20 cellular contexts compared by ENCODE assay signal in genomic region chr9:82939451-82939850, GRCh38.
A peak's percentile ranks its signal among the peaks of the same experiment; 100 is the strongest.
DNase-seq lines count a peak whose midpoint lies in the region; ATAC-seq and TF ChIP-seq lines count a peak whose summit lies in the region.
"Had no signal": no experiment of that assay in that cellular context is flagged by ENCODE, and none has a peak within 500 bp of the region (broad histone marks: within the 10 kb centered on the region; RNA-seq: fewer than 3 reads in every experiment).

No MANE protein-coding gene starts in this region.

- no peaks in the 10 kb centered on the region for H3K36me3 ChIP-seq in body of pancreas (replicated peaks in 1 of 2; ENCODE audit: insufficient read depth in 1 of 2, low read depth in 2 of 2)
- no peaks in the 10 kb centered on the region for H3K36me3 ChIP-seq in mucosa of descending colon (ENCODE audit: low read depth)
- H3K36me3 ChIP-seq in neuronal stem cell (replicated peaks in 1 of 2; ENCODE audit: control insufficient read depth in 2 of 2, insufficient read depth in 2 of 2, low read length in 2 of 2), result no peaks in the 10 kb centered on the region
- H3K36me3 ChIP-seq in psoas muscle (ENCODE audit: insufficient read depth in 1 of 2, low read depth in 1 of 2), result no peaks in the 10 kb centered on the region

- TF ChIP-seq CTCF in body of pancreas (IDR thresholded peaks at IDR 0.05), result no peak
- no peak for TF ChIP-seq CTCF in mucosa of descending colon (IDR thresholded peaks at IDR 0.05)
- TF ChIP-seq CTCF in psoas muscle (IDR thresholded peaks at IDR 0.05), result no peak

- no peak overlapping the region for H2AK5ac ChIP-seq in neuronal stem cell (ENCODE audit: low read depth, low read length)

- intact Hi-C loops in body of pancreas (cut with DNase I), result no loop called here
- intact Hi-C loops in mucosa of descending colon (cut with DNase I, micrococcal nuclease), result no loop called here
- intact Hi-C loops in psoas muscle (cut with DNase I), result no loop called here

- H3K18ac ChIP-seq in neuronal stem cell (ENCODE audit: low read length), result no peak overlapping the region

- TF ChIP-seq POLR2A in body of pancreas (IDR thresholded peaks at IDR 0.05), result no peak

- H3K4me1 ChIP-seq in body of pancreas (peaks cover 12% of the 10 kb centered on the region), mucosa of descending colon (ENCODE audit: low read depth) (no peaks in the 10 kb centered on the region), neuronal stem cell (ENCODE audit: control insufficient read depth in 2 of 2, insufficient read depth in 1 of 2, low read depth in 1 of 2, low read length in 2 of 2) (peaks cover 0 to 3% of the 10 kb centered on the region in 2 donors), psoas muscle (no peaks in the 10 kb centered on the region)

- no peak overlapping the region for H3K4ac ChIP-seq in neuronal stem cell (ENCODE audit: low read length)

- no peak overlapping the region for H3K4me3 ChIP-seq in body of pancreas
- no peak overlapping the region for H3K4me3 ChIP-seq in mucosa of descending colon
- no peak overlapping the region for H3K4me3 ChIP-seq in neuronal stem cell (ENCODE audit: low read length in 2 of 2)
- H3K4me3 ChIP-seq in psoas muscle, result no peak overlapping the region

- H3K9ac ChIP-seq in neuronal stem cell (ENCODE audit: low read depth, low read length, poor library complexity), result no peak overlapping the region

- H2BK5ac ChIP-seq in neuronal stem cell (ENCODE audit: low read length), result no peak overlapping the region

- H3K79me1 ChIP-seq in neuronal stem cell (ENCODE audit: low read depth, low read length), result no peaks in the 10 kb centered on the region

- H2BK120ac ChIP-seq in neuronal stem cell (ENCODE audit: low read depth, low read length), result no peak overlapping the region

- H3K9me3 ChIP-seq in body of pancreas, result no peaks in the 10 kb centered on the region
- no peaks in the 10 kb centered on the region for H3K9me3 ChIP-seq in mucosa of descending colon
- H3K9me3 ChIP-seq in neuronal stem cell (replicated peaks in 1 of 2; ENCODE audit: control insufficient read depth in 2 of 2, insufficient read depth in 1 of 2, low read depth in 1 of 2, low read length in 2 of 2), result no peaks in the 10 kb centered on the region
- H3K9me3 ChIP-seq in psoas muscle, result no peaks in the 10 kb centered on the region

- H3K23ac ChIP-seq in neuronal stem cell (ENCODE audit: low read depth, low read length, poor library complexity), result no peak overlapping the region

- H3K27ac ChIP-seq in body of pancreas, result no peak overlapping the region
- no peak overlapping the region for H3K27ac ChIP-seq in neuronal stem cell (replicated peaks; ENCODE audit: low read length)
- H3K27ac ChIP-seq in psoas muscle, result no peak overlapping the region

- no peak overlapping the region for H2BK15ac ChIP-seq in neuronal stem cell (ENCODE audit: low read length)

- ATAC-seq in body of pancreas (peak; percentile 86), mucosa of descending colon (peak; percentile 66), psoas muscle (no peak)
- ATAC-seq: naive thymus-derived CD4-positive, alpha-beta T cell; T-cell; WTC11 had no signal

- H2BK12ac ChIP-seq in neuronal stem cell (ENCODE audit: low read length), result no peak overlapping the region

- H3K14ac ChIP-seq in neuronal stem cell (ENCODE audit: low read length), result no peak overlapping the region

- WGBS in body of pancreas, 2 donors, result 17 to 34% methylated on average over 2 of the region's 2 CpGs
- WGBS in neuronal stem cell (ENCODE audit: extremely low coverage in 2 of 2, insufficient read length in 2 of 2, insufficient replicate concordance in 1 of 2), 2 donors, result no CpG with 5 or more reads among the region's 2 CpGs
- 51 to 59% (median 52%) methylated on average over 2 of the region's 2 CpGs for WGBS in psoas muscle, 3 donors

- no peak overlapping the region for H4K8ac ChIP-seq in neuronal stem cell (ENCODE audit: low read depth, low read length)

- no peak overlapping the region for H3K4me2 ChIP-seq in neuronal stem cell (ENCODE audit: insufficient read depth, low read length, poor library complexity, severe bottlenecking)

- no peak overlapping the region for H2AFZ ChIP-seq in neuronal stem cell (ENCODE audit: low read length)

- DNase-seq in DMS153 treated with DMSO at 0.1 percent for 48 hours (lab: John Stamatoyannopoulos, UW; ENCODE audit: unreplicated experiment), result peak; percentile 30
- peak; percentile 53 for DNase-seq in HT1080 (ENCODE audit: low read depth)
- peak; percentile 42 to 74 (median 60) for DNase-seq in body of pancreas
- DNase-seq in mucosa of descending colon, result peak in 1 of 3 donors; percentile 17
- no peak for DNase-seq in activated naive CD4-positive, alpha-beta T cell (lab: John Stamatoyannopoulos, UW)
- DNase-seq in neuronal stem cell (ENCODE audit: low spot score), result no peak
- no peak for DNase-seq in psoas muscle
- no peak for DNase-seq in EL
- DNase-seq: activated effector memory CD4-positive, alpha-beta T cell treated with Interleukin-2 at 50 U/mL for 16 hours; AML-193; amniotic stem cell; DND-41; foreskin fibroblast; HCEC 1CT; KG1; naive thymus-derived CD4-positive, alpha-beta T cell; NCI-H1436; posterior cingulate gyrus; T-cell had no signal

- no peaks in the 10 kb centered on the region for H3K27me3 ChIP-seq in body of pancreas
- H3K27me3 ChIP-seq in neuronal stem cell (ENCODE audit: control insufficient read depth in 3 of 3, insufficient read depth in 3 of 3, low read depth in 1 of 3, low read length in 3 of 3), result no peaks in the 10 kb centered on the region
- H3K27me3 ChIP-seq in psoas muscle (ENCODE audit: insufficient read depth in 3 of 3, low read length in 2 of 3), result no peaks in the 10 kb centered on the region

- H4K91ac ChIP-seq in neuronal stem cell (ENCODE audit: low read depth, low read length, poor library complexity), result no peak overlapping the region

Comparison
In these comparisons a context has a peak if more than half of its experiments do, and no peak if none do; other contexts are left out.
1. DNase-seq: peak in DMS153 treated with DMSO at 0.1 percent for 48 hours (single experiment), HT1080 (single experiment) and body of pancreas (4 of 4); none in activated naive CD4-positive, alpha-beta T cell (0 of 4), neuronal stem cell (single experiment), psoas muscle (0 of 2) and EL (single experiment).
2. ATAC-seq: peak in body of pancreas (single experiment) and mucosa of descending colon (single experiment); none in psoas muscle (0 of 4).